Comparison of ENCODE assay signal across 9 cellular contexts in the genomic region with DNA sequence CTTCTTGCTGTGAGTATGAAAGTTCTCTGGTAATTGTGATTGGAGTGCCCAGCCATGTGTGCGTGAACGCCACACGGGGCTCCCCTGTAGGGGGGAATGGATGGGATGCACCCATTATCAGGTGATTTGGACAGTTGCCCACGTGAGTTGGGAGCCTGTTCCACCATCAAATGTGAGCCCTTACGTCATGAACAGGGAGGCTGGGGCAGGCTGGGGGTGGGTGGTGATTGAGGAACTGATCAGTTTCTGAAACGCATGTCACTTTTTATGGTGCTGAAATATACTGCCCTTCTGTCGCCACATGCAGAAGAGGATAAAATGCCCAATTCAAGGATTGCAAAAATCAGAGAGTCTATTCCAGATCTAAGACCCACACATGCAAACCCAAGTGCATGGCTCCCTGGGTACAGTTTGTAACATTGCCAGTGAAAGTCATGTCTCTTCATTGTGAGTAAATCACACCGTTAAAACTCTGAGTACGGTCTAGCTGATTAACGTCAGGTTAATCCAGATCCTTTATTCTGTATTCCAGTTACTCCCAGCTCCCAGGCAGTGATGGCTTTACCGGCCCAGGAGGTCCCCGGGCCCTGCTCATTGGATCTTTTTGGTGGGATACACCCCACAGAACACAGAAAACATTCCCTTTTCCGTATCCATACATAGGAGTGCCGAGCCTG.
DNase-seq lines count a peak whose midpoint lies in the region; ATAC-seq and TF ChIP-seq lines count a peak whose summit lies in the region.
"Had no signal": no experiment of that assay in that cellular context is flagged by ENCODE, and none has a peak within 500 bp of the region (broad histone marks: within the 10 kb centered on the region; RNA-seq: fewer than 3 reads in every experiment).

No MANE protein-coding gene starts in this region.

- H3K27me3 Mint-ChIP-seq in Caco-2 (ENCODE audit: insufficient read depth, unreplicated experiment) = no peaks in the 10 kb centered on the region

- intact Hi-C loops in Caco-2 (cut with micrococcal nuclease; ENCODE audit: unreplicated experiment) = no loop called here

- CTCF ChIA-PET in Caco-2 (lab: Charles Lee) = interaction anchor here (1.2 kb wide), 1 partner anchor 122 kb away, joined by 3 read pairs; no protein-coding TSS in a partner anchor

- no peaks in the 10 kb centered on the region for H3K36me3 ChIP-seq in Caco-2 (ENCODE audit: control insufficient read depth, insufficient read depth, low read length)

- 0 out of 2 replicates have a peak, but pooled peaks cover 6% of the 10 kb centered on the region for H3K4me1 ChIP-seq in Caco-2

- no peak overlapping the region for H3K27ac Mint-ChIP-seq in Caco-2 (ENCODE audit: unreplicated experiment)

- peak; percentile 12 for ATAC-seq in GM18517 (IDR thresholded peaks at IDR 0.05; ENCODE audit: unreplicated experiment)
- ATAC-seq in GM21576 (IDR thresholded peaks at IDR 0.05; ENCODE audit: unreplicated experiment) = peak; percentile 30
- ATAC-seq in HG03520 (IDR thresholded peaks at IDR 0.05; ENCODE audit: unreplicated experiment) = peak; percentile 52

- DNase-seq in medulla oblongata (ENCODE audit: extremely low spot score) (peak; percentile 65), Caco-2 (no peak), HPDE6-E6E7 (ENCODE audit: extremely low spot score) (no peak), UCSD-AML1 (lab: John Stamatoyannopoulos, UW; ENCODE audit: unreplicated experiment) (no peak), DMS79 treated with DMSO at 0.1 percent for 48 hours (lab: John Stamatoyannopoulos, UW) (no peak)

- H3K36me3 Mint-ChIP-seq in Caco-2 (ENCODE audit: insufficient read depth, unreplicated experiment) = no peaks in the 10 kb centered on the region

- POLR2A ChIA-PET in Caco-2 (lab: Charles Lee) = no interaction called here

- H3K9me3 ChIP-seq in Caco-2 = no peaks in the 10 kb centered on the region
- H3K9me3 ChIP-seq: body of pancreas had no signal

- no peak for TF ChIP-seq CTCF in Caco-2 (IDR thresholded peaks at IDR 0.05; ENCODE audit: insufficient read depth in 1 of 2, low read depth in 1 of 2, low read length in 1 of 2, severe bottlenecking in 1 of 2, unreplicated experiment in 1 of 2)

- H3K4me3 ChIP-seq in Caco-2 (ENCODE audit: low read depth, low read length) = no peak overlapping the region
- H3K4me3 ChIP-seq: body of pancreas had no signal

- BruUV-seq in Caco-2 (replicated peaks; lab: Mats Ljungman, UMichigan) = no TSS peak

- H3K4me1 Mint-ChIP-seq in Caco-2 (ENCODE audit: low read depth, unreplicated experiment) = peaks cover 24% of the 10 kb centered on the region

- H3K27me3 ChIP-seq in Caco-2 (replicated peaks; ENCODE audit: control insufficient read depth, insufficient read depth, low read length) = no peaks in the 10 kb centered on the region
- H3K27me3 ChIP-seq: body of pancreas had no signal

- H3K9me3 Mint-ChIP-seq in Caco-2 (ENCODE audit: unreplicated experiment) = no peaks in the 10 kb centered on the region

- no peak overlapping the region for H3K4me3 Mint-ChIP-seq in Caco-2 (ENCODE audit: unreplicated experiment)
